In the genomic region with DNA sequence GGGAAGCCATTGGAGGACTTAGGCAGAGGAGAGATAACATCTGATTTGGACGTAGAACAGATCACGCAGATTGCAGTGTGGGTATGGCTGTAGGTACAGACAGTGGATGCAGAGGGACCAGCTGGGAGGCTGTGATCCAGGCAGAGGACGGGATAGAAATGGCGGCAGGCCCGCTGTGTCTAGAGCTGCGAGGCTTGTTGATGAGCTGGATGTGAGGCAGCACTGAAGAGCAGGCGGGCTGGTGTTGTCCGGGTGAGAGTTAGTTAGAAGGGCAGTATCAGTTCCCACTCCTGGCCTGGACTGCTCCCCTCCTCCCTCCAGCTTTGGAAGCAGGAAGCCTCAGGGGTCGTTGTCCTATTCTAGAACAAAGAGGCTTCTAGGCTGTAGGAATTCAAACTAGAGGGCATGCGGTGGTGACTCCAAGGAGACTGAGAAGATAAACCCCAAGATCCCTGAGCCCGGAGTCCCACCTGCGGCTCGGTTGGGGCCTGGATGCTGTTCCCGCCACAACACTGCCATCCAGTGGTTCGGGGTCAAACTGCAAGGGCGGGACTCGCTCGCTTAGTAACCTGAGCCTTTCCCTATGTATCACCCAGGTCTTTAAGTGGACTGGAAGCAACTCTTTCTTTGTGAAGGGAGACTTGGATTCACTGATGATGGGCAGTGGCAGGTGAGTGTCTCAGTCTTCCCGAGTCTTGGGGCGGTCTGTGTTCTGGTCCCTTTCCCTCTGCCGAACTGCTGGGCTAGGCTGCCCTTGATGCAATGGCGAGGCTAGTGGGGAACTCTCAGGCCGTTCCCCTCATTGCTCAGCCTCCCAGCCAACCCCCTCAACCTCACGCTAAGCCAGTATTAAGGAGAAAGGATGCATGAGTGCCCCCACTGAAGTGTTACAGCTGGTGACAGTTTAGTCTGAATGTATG, we compare ENCODE assay signal across 1 cellular context.
TF ChIP-seq lines count a peak whose summit lies in the region.

No MANE protein-coding gene starts in this region.

TF ChIP-seq in HepG2, 621 proteins besides CTCF, POLR2A, EP300 and RAD21 (continued from another document and continues in another):
- TF ChIP-seq, protein P1, sequence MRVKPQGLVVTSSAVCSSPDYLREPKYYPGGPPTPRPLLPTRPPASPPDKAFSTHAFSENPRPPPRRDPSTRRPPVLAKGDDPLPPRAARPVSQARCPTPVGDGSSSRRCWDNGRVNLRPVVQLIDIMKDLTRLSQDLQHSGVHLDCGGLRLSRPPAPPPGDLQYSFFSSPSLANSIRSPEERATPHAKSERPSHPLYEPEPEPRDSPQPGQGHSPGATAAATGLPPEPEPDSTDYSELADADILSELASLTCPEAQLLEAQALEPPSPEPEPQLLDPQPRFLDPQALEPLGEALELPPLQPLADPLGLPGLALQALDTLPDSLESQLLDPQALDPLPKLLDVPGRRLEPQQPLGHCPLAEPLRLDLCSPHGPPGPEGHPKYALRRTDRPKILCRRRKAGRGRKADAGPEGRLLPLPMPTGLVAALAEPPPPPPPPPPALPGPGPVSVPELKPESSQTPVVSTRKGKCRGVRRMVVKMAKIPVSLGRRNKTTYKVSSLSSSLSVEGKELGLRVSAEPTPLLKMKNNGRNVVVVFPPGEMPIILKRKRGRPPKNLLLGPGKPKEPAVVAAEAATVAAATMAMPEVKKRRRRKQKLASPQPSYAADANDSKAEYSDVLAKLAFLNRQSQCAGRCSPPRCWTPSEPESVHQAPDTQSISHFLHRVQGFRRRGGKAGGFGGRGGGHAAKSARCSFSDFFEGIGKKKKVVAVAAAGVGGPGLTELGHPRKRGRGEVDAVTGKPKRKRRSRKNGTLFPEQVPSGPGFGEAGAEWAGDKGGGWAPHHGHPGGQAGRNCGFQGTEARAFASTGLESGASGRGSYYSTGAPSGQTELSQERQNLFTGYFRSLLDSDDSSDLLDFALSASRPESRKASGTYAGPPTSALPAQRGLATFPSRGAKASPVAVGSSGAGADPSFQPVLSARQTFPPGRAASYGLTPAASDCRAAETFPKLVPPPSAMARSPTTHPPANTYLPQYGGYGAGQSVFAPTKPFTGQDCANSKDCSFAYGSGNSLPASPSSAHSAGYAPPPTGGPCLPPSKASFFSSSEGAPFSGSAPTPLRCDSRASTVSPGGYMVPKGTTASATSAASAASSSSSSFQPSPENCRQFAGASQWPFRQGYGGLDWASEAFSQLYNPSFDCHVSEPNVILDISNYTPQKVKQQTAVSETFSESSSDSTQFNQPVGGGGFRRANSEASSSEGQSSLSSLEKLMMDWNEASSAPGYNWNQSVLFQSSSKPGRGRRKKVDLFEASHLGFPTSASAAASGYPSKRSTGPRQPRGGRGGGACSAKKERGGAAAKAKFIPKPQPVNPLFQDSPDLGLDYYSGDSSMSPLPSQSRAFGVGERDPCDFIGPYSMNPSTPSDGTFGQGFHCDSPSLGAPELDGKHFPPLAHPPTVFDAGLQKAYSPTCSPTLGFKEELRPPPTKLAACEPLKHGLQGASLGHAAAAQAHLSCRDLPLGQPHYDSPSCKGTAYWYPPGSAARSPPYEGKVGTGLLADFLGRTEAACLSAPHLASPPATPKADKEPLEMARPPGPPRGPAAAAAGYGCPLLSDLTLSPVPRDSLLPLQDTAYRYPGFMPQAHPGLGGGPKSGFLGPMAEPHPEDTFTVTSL (CRISPR knock-in tag; IDR thresholded peaks at IDR 0.05; ENCODE audit: borderline replicate concordance) = no peak
- TF ChIP-seq PHF21A (CRISPR knock-in tag; IDR thresholded peaks at IDR 0.05) (peak; percentile 51; the same call in 1 of the 2 replicates), TSC22D2 (CRISPR knock-in tag; IDR thresholded peaks at IDR 0.05; ENCODE audit: borderline replicate concordance) (peak; percentile 83; the same call in 1 of the 2 replicates), NR2C2 (CRISPR knock-in tag; IDR thresholded peaks at IDR 0.05; ENCODE audit: borderline replicate concordance) (no peak), HOXD1 (CRISPR knock-in tag; IDR thresholded peaks at IDR 0.05) (no peak), JARID2 (CRISPR knock-in tag; IDR thresholded peaks at IDR 0.05; ENCODE audit: insufficient replicate concordance) (no peak), RBM22 (optimal IDR thresholded peaks at IDR 0.05; ENCODE audit: low read length) (no peak), ZNF430 (CRISPR knock-in tag; IDR thresholded peaks at IDR 0.05) (peak; percentile 69; the same call in 1 of the 2 replicates), ZFP41 (CRISPR knock-in tag; IDR thresholded peaks at IDR 0.05; ENCODE audit: borderline replicate concordance) (no peak), PHF20 (CRISPR knock-in tag; IDR thresholded peaks at IDR 0.05) (no peak; the same call in 1 of the 2 replicates), ZNF713 (CRISPR knock-in tag; IDR thresholded peaks at IDR 0.05) (no peak), MTA3 (CRISPR knock-in tag; IDR thresholded peaks at IDR 0.05) (no peak), MIXL1 (CRISPR knock-in tag; IDR thresholded peaks at IDR 0.05) (peak; percentile 63; the same call in 1 of the 2 replicates), NR2F2 (IDR thresholded peaks at IDR 0.05; ENCODE audit: borderline replicate concordance, low read depth) (no peak), ZNF484 (CRISPR knock-in tag; IDR thresholded peaks at IDR 0.05; ENCODE audit: borderline replicate concordance, low read depth) (no peak), ZMAT3 (CRISPR knock-in tag; conservative IDR thresholded peaks at IDR 0.05) (peak; percentile 28; the same call in 1 of the 2 replicates), MATR3 (CRISPR knock-in tag; IDR thresholded peaks at IDR 0.05) (0 out of 2 replicates have a peak, but pooled peaks have one; percentile 0), REPIN1 (CRISPR knock-in tag; IDR thresholded peaks at IDR 0.05; ENCODE audit: borderline replicate concordance, low read depth) (peak; percentile 70; the same call in 1 of the 2 replicates), TBX2 (CRISPR knock-in tag; IDR thresholded peaks at IDR 0.05; ENCODE audit: borderline replicate concordance) (0 out of 2 replicates have a peak, but pooled peaks have one; percentile 20), TMF1 (CRISPR knock-in tag; IDR thresholded peaks at IDR 0.05; ENCODE audit: low read depth) (no peak), MAFK (conservative IDR thresholded peaks at IDR 0.05 in 1 of 2, IDR thresholded peaks at IDR 0.05 in 1 of 2; ENCODE audit: low read length in 2 of 2) (no peak), RARA (CRISPR knock-in tag; IDR thresholded peaks at IDR 0.05) (no peak), ZNF225 (CRISPR knock-in tag; IDR thresholded peaks at IDR 0.05) (no peak), ZEB1 (IDR thresholded peaks at IDR 0.05; ENCODE audit: insufficient replicate concordance, low read depth) (no peak), ZNF746 (CRISPR knock-in tag; IDR thresholded peaks at IDR 0.05) (no peak), FOSL2 (CRISPR knock-in tag; IDR thresholded peaks at IDR 0.05) (peak; percentile 56), ZNF777 (CRISPR knock-in tag; IDR thresholded peaks at IDR 0.05) (peak; percentile 42; the same call in 1 of the 2 replicates), ZNF234 (CRISPR knock-in tag; conservative IDR thresholded peaks at IDR 0.05) (no peak), PAX8 (CRISPR knock-in tag; IDR thresholded peaks at IDR 0.05; ENCODE audit: borderline replicate concordance) (no peak), ZNF34 (CRISPR knock-in tag; IDR thresholded peaks at IDR 0.05; ENCODE audit: borderline replicate concordance) (no peak), TOPORS (CRISPR knock-in tag; IDR thresholded peaks at IDR 0.05) (no peak)
- TF ChIP-seq, protein P2, sequence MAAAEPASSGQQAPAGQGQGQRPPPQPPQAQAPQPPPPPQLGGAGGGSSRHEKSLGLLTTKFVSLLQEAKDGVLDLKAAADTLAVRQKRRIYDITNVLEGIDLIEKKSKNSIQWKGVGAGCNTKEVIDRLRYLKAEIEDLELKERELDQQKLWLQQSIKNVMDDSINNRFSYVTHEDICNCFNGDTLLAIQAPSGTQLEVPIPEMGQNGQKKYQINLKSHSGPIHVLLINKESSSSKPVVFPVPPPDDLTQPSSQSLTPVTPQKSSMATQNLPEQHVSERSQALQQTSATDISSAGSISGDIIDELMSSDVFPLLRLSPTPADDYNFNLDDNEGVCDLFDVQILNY (CRISPR knock-in tag; conservative IDR thresholded peaks at IDR 0.05) = no peak
- TF ChIP-seq, protein P3, sequence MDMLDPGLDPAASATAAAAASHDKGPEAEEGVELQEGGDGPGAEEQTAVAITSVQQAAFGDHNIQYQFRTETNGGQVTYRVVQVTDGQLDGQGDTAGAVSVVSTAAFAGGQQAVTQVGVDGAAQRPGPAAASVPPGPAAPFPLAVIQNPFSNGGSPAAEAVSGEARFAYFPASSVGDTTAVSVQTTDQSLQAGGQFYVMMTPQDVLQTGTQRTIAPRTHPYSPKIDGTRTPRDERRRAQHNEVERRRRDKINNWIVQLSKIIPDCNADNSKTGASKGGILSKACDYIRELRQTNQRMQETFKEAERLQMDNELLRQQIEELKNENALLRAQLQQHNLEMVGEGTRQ (IDR thresholded peaks at IDR 0.05; ENCODE audit: low read depth, low read length) = no peak
- TF ChIP-seq, protein P3 (CRISPR knock-in tag; IDR thresholded peaks at IDR 0.05; ENCODE audit: borderline replicate concordance) = no peak
- TF ChIP-seq, protein P4, sequence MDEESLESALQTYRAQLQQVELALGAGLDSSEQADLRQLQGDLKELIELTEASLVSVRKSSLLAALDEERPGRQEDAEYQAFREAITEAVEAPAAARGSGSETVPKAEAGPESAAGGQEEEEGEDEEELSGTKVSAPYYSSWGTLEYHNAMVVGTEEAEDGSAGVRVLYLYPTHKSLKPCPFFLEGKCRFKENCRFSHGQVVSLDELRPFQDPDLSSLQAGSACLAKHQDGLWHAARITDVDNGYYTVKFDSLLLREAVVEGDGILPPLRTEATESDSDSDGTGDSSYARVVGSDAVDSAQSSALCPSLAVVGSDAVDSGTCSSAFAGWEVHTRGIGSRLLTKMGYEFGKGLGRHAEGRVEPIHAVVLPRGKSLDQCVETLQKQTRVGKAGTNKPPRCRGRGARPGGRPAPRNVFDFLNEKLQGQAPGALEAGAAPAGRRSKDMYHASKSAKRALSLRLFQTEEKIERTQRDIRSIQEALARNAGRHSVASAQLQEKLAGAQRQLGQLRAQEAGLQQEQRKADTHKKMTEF (CRISPR knock-in tag; IDR thresholded peaks at IDR 0.05) = peak; percentile 75
- TF ChIP-seq, protein P5, sequence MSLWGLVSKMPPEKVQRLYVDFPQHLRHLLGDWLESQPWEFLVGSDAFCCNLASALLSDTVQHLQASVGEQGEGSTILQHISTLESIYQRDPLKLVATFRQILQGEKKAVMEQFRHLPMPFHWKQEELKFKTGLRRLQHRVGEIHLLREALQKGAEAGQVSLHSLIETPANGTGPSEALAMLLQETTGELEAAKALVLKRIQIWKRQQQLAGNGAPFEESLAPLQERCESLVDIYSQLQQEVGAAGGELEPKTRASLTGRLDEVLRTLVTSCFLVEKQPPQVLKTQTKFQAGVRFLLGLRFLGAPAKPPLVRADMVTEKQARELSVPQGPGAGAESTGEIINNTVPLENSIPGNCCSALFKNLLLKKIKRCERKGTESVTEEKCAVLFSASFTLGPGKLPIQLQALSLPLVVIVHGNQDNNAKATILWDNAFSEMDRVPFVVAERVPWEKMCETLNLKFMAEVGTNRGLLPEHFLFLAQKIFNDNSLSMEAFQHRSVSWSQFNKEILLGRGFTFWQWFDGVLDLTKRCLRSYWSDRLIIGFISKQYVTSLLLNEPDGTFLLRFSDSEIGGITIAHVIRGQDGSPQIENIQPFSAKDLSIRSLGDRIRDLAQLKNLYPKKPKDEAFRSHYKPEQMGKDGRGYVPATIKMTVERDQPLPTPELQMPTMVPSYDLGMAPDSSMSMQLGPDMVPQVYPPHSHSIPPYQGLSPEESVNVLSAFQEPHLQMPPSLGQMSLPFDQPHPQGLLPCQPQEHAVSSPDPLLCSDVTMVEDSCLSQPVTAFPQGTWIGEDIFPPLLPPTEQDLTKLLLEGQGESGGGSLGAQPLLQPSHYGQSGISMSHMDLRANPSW (CRISPR knock-in tag; IDR thresholded peaks at IDR 0.05; ENCODE audit: borderline replicate concordance) = no peak
- TF ChIP-seq, protein P6, sequence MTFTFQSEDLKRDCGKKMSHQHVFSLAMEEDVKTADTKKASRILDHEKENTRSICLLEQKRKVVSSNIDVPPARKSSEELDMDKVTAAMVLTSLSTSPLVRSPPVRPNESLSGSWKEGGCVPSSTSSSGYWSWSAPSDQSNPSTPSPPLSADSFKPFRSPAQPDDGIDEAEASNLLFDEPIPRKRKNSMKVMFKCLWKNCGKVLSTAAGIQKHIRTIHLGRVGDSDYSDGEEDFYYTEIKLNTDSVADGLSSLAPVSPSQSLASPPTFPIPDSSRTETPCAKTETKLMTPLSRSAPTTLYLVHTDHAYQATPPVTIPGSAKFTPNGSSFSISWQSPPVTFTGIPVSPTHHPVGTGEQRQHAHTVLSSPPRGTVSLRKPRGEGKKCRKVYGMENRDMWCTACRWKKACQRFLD (CRISPR knock-in tag; IDR thresholded peaks at IDR 0.05; ENCODE audit: borderline replicate concordance) = no peak
- TF ChIP-seq, protein P7, sequence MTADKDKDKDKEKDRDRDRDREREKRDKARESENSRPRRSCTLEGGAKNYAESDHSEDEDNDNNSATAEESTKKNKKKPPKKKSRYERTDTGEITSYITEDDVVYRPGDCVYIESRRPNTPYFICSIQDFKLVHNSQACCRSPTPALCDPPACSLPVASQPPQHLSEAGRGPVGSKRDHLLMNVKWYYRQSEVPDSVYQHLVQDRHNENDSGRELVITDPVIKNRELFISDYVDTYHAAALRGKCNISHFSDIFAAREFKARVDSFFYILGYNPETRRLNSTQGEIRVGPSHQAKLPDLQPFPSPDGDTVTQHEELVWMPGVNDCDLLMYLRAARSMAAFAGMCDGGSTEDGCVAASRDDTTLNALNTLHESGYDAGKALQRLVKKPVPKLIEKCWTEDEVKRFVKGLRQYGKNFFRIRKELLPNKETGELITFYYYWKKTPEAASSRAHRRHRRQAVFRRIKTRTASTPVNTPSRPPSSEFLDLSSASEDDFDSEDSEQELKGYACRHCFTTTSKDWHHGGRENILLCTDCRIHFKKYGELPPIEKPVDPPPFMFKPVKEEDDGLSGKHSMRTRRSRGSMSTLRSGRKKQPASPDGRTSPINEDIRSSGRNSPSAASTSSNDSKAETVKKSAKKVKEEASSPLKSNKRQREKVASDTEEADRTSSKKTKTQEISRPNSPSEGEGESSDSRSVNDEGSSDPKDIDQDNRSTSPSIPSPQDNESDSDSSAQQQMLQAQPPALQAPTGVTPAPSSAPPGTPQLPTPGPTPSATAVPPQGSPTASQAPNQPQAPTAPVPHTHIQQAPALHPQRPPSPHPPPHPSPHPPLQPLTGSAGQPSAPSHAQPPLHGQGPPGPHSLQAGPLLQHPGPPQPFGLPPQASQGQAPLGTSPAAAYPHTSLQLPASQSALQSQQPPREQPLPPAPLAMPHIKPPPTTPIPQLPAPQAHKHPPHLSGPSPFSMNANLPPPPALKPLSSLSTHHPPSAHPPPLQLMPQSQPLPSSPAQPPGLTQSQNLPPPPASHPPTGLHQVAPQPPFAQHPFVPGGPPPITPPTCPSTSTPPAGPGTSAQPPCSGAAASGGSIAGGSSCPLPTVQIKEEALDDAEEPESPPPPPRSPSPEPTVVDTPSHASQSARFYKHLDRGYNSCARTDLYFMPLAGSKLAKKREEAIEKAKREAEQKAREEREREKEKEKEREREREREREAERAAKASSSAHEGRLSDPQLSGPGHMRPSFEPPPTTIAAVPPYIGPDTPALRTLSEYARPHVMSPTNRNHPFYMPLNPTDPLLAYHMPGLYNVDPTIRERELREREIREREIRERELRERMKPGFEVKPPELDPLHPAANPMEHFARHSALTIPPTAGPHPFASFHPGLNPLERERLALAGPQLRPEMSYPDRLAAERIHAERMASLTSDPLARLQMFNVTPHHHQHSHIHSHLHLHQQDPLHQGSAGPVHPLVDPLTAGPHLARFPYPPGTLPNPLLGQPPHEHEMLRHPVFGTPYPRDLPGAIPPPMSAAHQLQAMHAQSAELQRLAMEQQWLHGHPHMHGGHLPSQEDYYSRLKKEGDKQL (CRISPR knock-in tag; IDR thresholded peaks at IDR 0.05; ENCODE audit: low read depth) = no peak
